ENCODE assay signal across 19 cellular contexts in genomic region chr4:23388259-23388658, GRCh38.
A peak's percentile ranks its signal among the peaks of the same experiment; 100 is the strongest.
DNase-seq lines count a peak whose midpoint lies in the region; ATAC-seq and TF ChIP-seq lines count a peak whose summit lies in the region.
"Had no signal": no experiment of that assay in that cellular context is flagged by ENCODE, and none has a peak within 500 bp of the region (broad histone marks: within the 10 kb centered on the region; RNA-seq: fewer than 3 reads in every experiment).

No MANE protein-coding gene starts in this region.

- H3K4me2 ChIP-seq in GM23338: no peak overlapping the region
- H3K4me2 ChIP-seq: BLaER1 had no signal

- H3K27me3 ChIP-seq in right atrium auricular region (no peaks in the 10 kb centered on the region), GM23338 (ENCODE audit: insufficient read depth) (no peaks in the 10 kb centered on the region), right cardiac atrium (ENCODE audit: control insufficient read depth, insufficient read depth) (no peaks in the 10 kb centered on the region), gastrocnemius medialis (no peaks in the 10 kb centered on the region)
- H3K27me3 ChIP-seq: BE2C, BLaER1 had no signal

- no peaks in the 10 kb centered on the region for H3K36me3 ChIP-seq in right atrium auricular region
- H3K36me3 ChIP-seq in GM23338 (ENCODE audit: insufficient read depth): no peaks in the 10 kb centered on the region
- no peaks in the 10 kb centered on the region for H3K36me3 ChIP-seq in gastrocnemius medialis
- H3K36me3 ChIP-seq: BE2C, BLaER1 had no signal

- H3K4me1 ChIP-seq in right atrium auricular region: no peaks in the 10 kb centered on the region
- H3K4me1 ChIP-seq in GM23338 (ENCODE audit: insufficient read depth): no peaks in the 10 kb centered on the region
- H3K4me1 ChIP-seq in right cardiac atrium (ENCODE audit: control insufficient read depth, insufficient read depth, low read length): no peaks in the 10 kb centered on the region
- peaks cover 58 to 79% of the 10 kb centered on the region in 2 donors for H3K4me1 ChIP-seq in gastrocnemius medialis
- H3K4me1 ChIP-seq: BE2C, BLaER1, Caco-2 had no signal

- no peak overlapping the region for H3K27ac Mint-ChIP-seq in GM23338
- H3K27ac Mint-ChIP-seq: CD4-positive, alpha-beta T cell; CD8-positive, alpha-beta T cell had no signal

- H3K9me2 ChIP-seq in GM23338 (ENCODE audit: insufficient read depth): 0 out of 2 replicates have a peak, but pooled peaks cover 9% of the 10 kb centered on the region

- H3K9me3 ChIP-seq in right atrium auricular region: no peaks in the 10 kb centered on the region
- H3K9me3 ChIP-seq in right cardiac atrium (ENCODE audit: control insufficient read depth, low read length): no peaks in the 10 kb centered on the region
- no peaks in the 10 kb centered on the region for H3K9me3 ChIP-seq in gastrocnemius medialis
- H3K9me3 ChIP-seq: BE2C, BLaER1, Caco-2 had no signal

- peak overlapping the region; percentile 61 for H2AFZ ChIP-seq in GM23338

- no peak overlapping the region for H3K4me3 ChIP-seq in right atrium auricular region
- no peak overlapping the region for H3K4me3 ChIP-seq in GM23338
- H3K4me3 ChIP-seq in right cardiac atrium (ENCODE audit: low read length): no peak overlapping the region
- peak overlapping the region; percentile 1 to 48 (median 16) for H3K4me3 ChIP-seq in gastrocnemius medialis
- H3K4me3 ChIP-seq: BLaER1 had no signal

- H3K9me3 Mint-ChIP-seq in GM23338: no peaks in the 10 kb centered on the region
- H3K9me3 Mint-ChIP-seq: CD8-positive, alpha-beta T cell had no signal

- no peak for TF ChIP-seq CTCF in right atrium auricular region (IDR thresholded peaks at IDR 0.05)
- no peak for TF ChIP-seq CTCF in GM23338 (conservative IDR thresholded peaks at IDR 0.05; ENCODE audit: low read depth in 2 of 2)
- TF ChIP-seq CTCF in gastrocnemius medialis (IDR thresholded peaks at IDR 0.05 in 4 of 5, conservative IDR thresholded peaks at IDR 0.05 in 1 of 5): no peak

- H3K79me2 ChIP-seq in GM23338 (replicated peaks; ENCODE audit: insufficient read depth): no peaks in the 10 kb centered on the region

- ATAC-seq in Right ventricle myocardium superior (ENCODE audit: poor library complexity) (peak; percentile 75), GM23338 (no peak), right cardiac atrium (peak; percentile 76 to 88), gastrocnemius medialis (peak; percentile 67 to 75), HG02938 (IDR thresholded peaks at IDR 0.05; ENCODE audit: unreplicated experiment) (no peak), HG03439 (IDR thresholded peaks at IDR 0.05; ENCODE audit: unreplicated experiment) (no peak), HG03095 (IDR thresholded peaks at IDR 0.05; ENCODE audit: unreplicated experiment) (no peak)
- ATAC-seq: CD8-positive, alpha-beta T cell had no signal

- no peaks in the 10 kb centered on the region for H4K20me1 ChIP-seq in GM23338 (replicated peaks; ENCODE audit: insufficient read depth)
- H4K20me1 ChIP-seq: BLaER1 had no signal

- intact Hi-C loops in Right ventricle myocardium superior (cut with DNase I): no loop called here
- intact Hi-C loops in right cardiac atrium (cut with DNase I): no loop called here
- intact Hi-C loops in gastrocnemius medialis (cut with DNase I; ENCODE audit: low total_unique reads): loop anchor here (2.0 kb wide), 1 partner anchor 15 kb away; no protein-coding TSS in a partner anchor

- no peak for TF ChIP-seq POLR2A in gastrocnemius medialis (IDR thresholded peaks at IDR 0.05)

- in situ Hi-C loops in gastrocnemius medialis (cut with MboI; ENCODE audit: low sequenced_read_pairs in 4 of 4): loop anchor here in 1 of 4 donors (25.0 kb wide), 1 partner anchor 549 kb away; no protein-coding TSS in a partner anchor

- 64% methylated on average over 6 of the region's 6 CpGs for WGBS in right cardiac atrium

- H3K27ac ChIP-seq in right atrium auricular region (no peak overlapping the region), GM23338 (ENCODE audit: low read depth) (no peak overlapping the region), right cardiac atrium (ENCODE audit: low read length) (no peak overlapping the region), gastrocnemius medialis (peak overlapping the region; percentile 76 to 89 (median 88))
- H3K27ac ChIP-seq: BLaER1, C4-2B had no signal

- no peaks in the 10 kb centered on the region for H3F3A ChIP-seq in GM23338 (replicated peaks; ENCODE audit: low read depth)

- H3K27me3 Mint-ChIP-seq in GM23338 (ENCODE audit: insufficient read depth, low read depth, poor library complexity): no peaks in the 10 kb centered on the region
- H3K27me3 Mint-ChIP-seq: CD4-positive, alpha-beta T cell had no signal

- DNase-seq in Right ventricle myocardium superior (no peak), right atrium auricular region (ENCODE audit: low spot score) (no peak), GM23338 (ENCODE audit: low spot score) (no peak), right cardiac atrium (peak; percentile 38 to 53 (median 46)), gastrocnemius medialis (peak in 1 of 2 donors; percentile 62)
- DNase-seq: 8988T; ACHN; BE2C; Caco-2; Calu3; CD4-positive, alpha-beta T cell; CD8-positive, alpha-beta T cell; DMS79 treated with DMSO at 0.1 percent for 48 hours; GF-D8 had no signal

- H3K4me1 Mint-ChIP-seq in GM23338: peaks cover 2% of the 10 kb centered on the region; the same call in 1 of the 3 replicates

- H3K4me3 Mint-ChIP-seq in GM23338: no peak overlapping the region
- H3K4me3 Mint-ChIP-seq: CD4-positive, alpha-beta T cell; CD8-positive, alpha-beta T cell had no signal

- no peaks in the 10 kb centered on the region for H3K36me3 Mint-ChIP-seq in GM23338 (ENCODE audit: low read depth)
- H3K36me3 Mint-ChIP-seq: CD8-positive, alpha-beta T cell had no signal

TF ChIP-seq in GM23338, 12 proteins besides CTCF, POLR2A, EP300 and RAD21 (continues in another document):
- no peak for TF ChIP-seq ZNF331 (CRISPR knock-in tag; IDR thresholded peaks at IDR 0.05; ENCODE audit: low read depth)
- TF ChIP-seq REST (IDR thresholded peaks at IDR 0.05; ENCODE audit: unreplicated experiment): no peak
- TF ChIP-seq NANOG (IDR thresholded peaks at IDR 0.05; ENCODE audit: borderline replicate concordance): no peak

Comparison
In these comparisons a context has a peak if more than half of its experiments do, and no peak if none do; other contexts are left out.
1. DNase-seq: peak in right cardiac atrium (3 of 3); none in Right ventricle myocardium superior (single experiment), right atrium auricular region (single experiment) and GM23338 (single experiment).
2. ATAC-seq: peak in Right ventricle myocardium superior (single experiment), right cardiac atrium (2 of 2) and gastrocnemius medialis (2 of 2); none in GM23338 (single experiment), HG02938 (single experiment), HG03439 (single experiment) and HG03095 (single experiment).
3. H3K27ac ChIP-seq: peak in gastrocnemius medialis (4 of 4); none in right atrium auricular region (0 of 2), GM23338 (single experiment) and right cardiac atrium (single experiment).
4. H3K4me3 ChIP-seq: peak in gastrocnemius medialis (4 of 4); none in right atrium auricular region (0 of 2), GM23338 (single experiment) and right cardiac atrium (single experiment).